Comparison of ENCODE assay signal across 19 cellular contexts in the genomic region with DNA sequence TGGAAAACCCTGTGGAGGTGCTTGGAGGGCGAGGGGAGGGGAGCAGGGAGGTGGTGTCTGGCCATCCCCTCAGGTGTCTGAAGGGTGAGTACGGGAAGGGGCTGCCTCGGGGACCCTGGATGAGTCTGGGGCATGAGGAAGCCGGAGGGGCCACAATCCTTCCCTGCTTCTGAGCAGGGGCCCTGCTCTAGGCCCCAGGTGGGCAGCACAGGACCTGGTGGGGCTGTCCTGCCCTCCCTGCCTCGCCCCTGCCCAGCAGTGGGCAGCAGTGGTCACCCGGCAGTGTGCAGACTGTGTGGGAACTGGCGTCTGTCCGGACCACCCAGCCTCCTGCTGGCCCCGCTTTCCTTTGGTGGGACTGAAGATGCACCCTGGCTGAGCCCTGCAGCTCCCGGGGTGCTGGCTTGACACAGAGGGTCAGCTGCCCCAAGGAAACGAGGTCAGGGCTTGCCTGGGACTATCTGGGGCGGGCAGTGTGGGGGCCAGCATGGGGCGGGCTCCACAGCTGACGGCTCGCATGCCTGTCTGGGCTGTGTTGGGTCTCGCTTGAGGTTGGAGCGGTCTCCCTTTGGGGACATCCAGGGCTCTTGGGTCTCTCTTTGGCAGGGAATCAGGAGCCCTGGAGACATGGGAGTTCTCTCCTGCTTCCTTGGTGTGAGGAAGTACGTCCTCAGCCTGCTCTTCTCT. TPM values are rescaled to one million over a fixed set of nuclear protein-coding genes. Genes with fewer than 3 reads are reported as not detected.
DNase-seq lines count a peak whose midpoint lies in the region; ATAC-seq and TF ChIP-seq lines count a peak whose summit lies in the region.
"Had no signal": no experiment of that assay in that cellular context is flagged by ENCODE, and none has a peak within 500 bp of the region (broad histone marks: within the 10 kb centered on the region; RNA-seq: fewer than 3 reads in every experiment).

No MANE protein-coding gene starts in this region.

- dilution Hi-C loops in mammary epithelial cell (cut with HindIII; ENCODE audit: low sequenced_read_pairs): no loop called here

- H3K27ac ChIP-seq in mammary epithelial cell (ENCODE audit: insufficient read depth, low read depth, low read length) (no peak overlapping the region), HUES6 (ENCODE audit: low read depth, low read length) (0 out of 2 replicates have a peak overlapping the region, but pooled peaks have one; percentile 34), liver (ENCODE audit: low read depth in 1 of 2, low read length in 2 of 2) (peak overlapping the region; percentile 55 to 71), gastrocnemius medialis (peak overlapping the region; percentile 85 to 94 (median 88))

- H3K4me3 Mint-ChIP-seq in MCF 10A (ENCODE audit: unreplicated experiment): no peak overlapping the region
- H3K4me3 Mint-ChIP-seq: CD4-positive, CD25-positive, alpha-beta regulatory T cell had no signal

- H3K27me3 ChIP-seq in mammary epithelial cell (ENCODE audit: insufficient read depth, low read length) (no peaks in the 10 kb centered on the region), HUES6 (ENCODE audit: control insufficient read depth, insufficient read depth, low read length) (no peaks in the 10 kb centered on the region), liver (ENCODE audit: control insufficient read depth in 4 of 4, insufficient read depth in 4 of 4, low read length in 3 of 4) (no peaks in the 10 kb centered on the region), gastrocnemius medialis (no peaks in the 10 kb centered on the region)

- no TSS peak for BruUV-seq in MCF 10A (replicated peaks; lab: Mats Ljungman, UMichigan)
- no TSS peak for BruUV-seq in mammary epithelial cell (replicated peaks; lab: Mats Ljungman, UMichigan)

- H3K9me3 Mint-ChIP-seq in MCF 10A (ENCODE audit: unreplicated experiment): no peaks in the 10 kb centered on the region
- H3K9me3 Mint-ChIP-seq: CD4-positive, CD25-positive, alpha-beta regulatory T cell had no signal

- H4K20me1 ChIP-seq in mammary epithelial cell (ENCODE audit: insufficient read depth, low read length): peaks cover 3% of the 10 kb centered on the region

- no peak overlapping the region for H3K4me3 ChIP-seq in mammary epithelial cell (replicated peaks in 1 of 3; ENCODE audit: insufficient read depth in 1 of 3, low read depth in 2 of 3, low read length in 3 of 3)
- no peak overlapping the region for H3K4me3 ChIP-seq in HUES6 (ENCODE audit: low read depth, low read length)
- no peak overlapping the region for H3K4me3 ChIP-seq in liver (ENCODE audit: low read depth in 1 of 3, low read length in 3 of 3)
- H3K4me3 ChIP-seq in gastrocnemius medialis: no peak overlapping the region
- H3K4me3 ChIP-seq: K562 had no signal

- H3K36me3 ChIP-seq in mammary epithelial cell (ENCODE audit: insufficient read depth, low read length) (no peaks in the 10 kb centered on the region), HUES6 (ENCODE audit: control insufficient read depth, insufficient read depth, low read length) (no peaks in the 10 kb centered on the region), liver (ENCODE audit: control insufficient read depth in 4 of 4, insufficient read depth in 3 of 4, low read depth in 1 of 4, low read length in 3 of 4) (no peaks in the 10 kb centered on the region), gastrocnemius medialis (no peaks in the 10 kb centered on the region)

- intact Hi-C loops in MCF 10A (cut with micrococcal nuclease): no loop called here
- intact Hi-C loops in mammary epithelial cell (cut with micrococcal nuclease): no loop called here
- intact Hi-C loops in gastrocnemius medialis (cut with DNase I; ENCODE audit: low total_unique reads): no loop called here

- peaks cover 95% of the 10 kb centered on the region for H3K79me2 ChIP-seq in mammary epithelial cell (ENCODE audit: insufficient read depth, low read length)

- H3K36me3 Mint-ChIP-seq in MCF 10A (ENCODE audit: insufficient read depth, unreplicated experiment): no peaks in the 10 kb centered on the region
- H3K36me3 Mint-ChIP-seq: CD4-positive, CD25-positive, alpha-beta regulatory T cell had no signal

- no peak for TF ChIP-seq RAD21 in liver (IDR thresholded peaks at IDR 0.05)

- H3K4me1 ChIP-seq in mammary epithelial cell (ENCODE audit: insufficient read depth, low read length) (peaks cover 38% of the 10 kb centered on the region), HUES6 (ENCODE audit: control insufficient read depth, insufficient read depth, low read length) (peaks cover 15% of the 10 kb centered on the region; the same call in 1 of the 2 replicates), liver (ENCODE audit: control insufficient read depth in 4 of 4, insufficient read depth in 4 of 4, low read length in 3 of 4) (peaks cover 71 to 100% (median 98%) of the 10 kb centered on the region in 4 donors), gastrocnemius medialis (peaks cover 97 to 98% of the 10 kb centered on the region in 2 donors)

- POLR2A ChIA-PET in MCF 10A (lab: Yijun Ruan, JAX): interaction anchor here (1.0 kb wide), 1 partner anchor 12 kb away, joined by 5 read pairs; no protein-coding TSS in a partner anchor

- peaks cover 32% of the 10 kb centered on the region for H3K4me1 Mint-ChIP-seq in MCF 10A (ENCODE audit: insufficient read depth, unreplicated experiment)

- peak overlapping the region; percentile 39 for H3K27ac Mint-ChIP-seq in MCF 10A (ENCODE audit: low read depth, unreplicated experiment)

- no peak for TF ChIP-seq POLR2A in gastrocnemius medialis (IDR thresholded peaks at IDR 0.05)

- no peak overlapping the region for H3K4me2 ChIP-seq in mammary epithelial cell (ENCODE audit: insufficient read depth, low read depth, low read length)

- ATAC-seq in gastrocnemius medialis (peak; percentile 29 to 34), HG03342 (IDR thresholded peaks at IDR 0.05; ENCODE audit: unreplicated experiment) (no peak), GM18907 (IDR thresholded peaks at IDR 0.05; ENCODE audit: unreplicated experiment) (no peak)
- ATAC-seq: HCT116, K562 had no signal

- H2AFZ ChIP-seq in mammary epithelial cell (ENCODE audit: low read depth, low read length): no peak overlapping the region

- CTCF ChIA-PET in MCF 10A (lab: Yijun Ruan, JAX): no interaction called here
- CTCF ChIA-PET in mammary epithelial cell (lab: Charles Lee; ENCODE audit: low non-redundant PET): no interaction called here

- TF ChIP-seq CTCF in MCF 10A (IDR thresholded peaks at IDR 0.05; ENCODE audit: unreplicated experiment): no peak
- no peak for TF ChIP-seq CTCF in mammary epithelial cell (conservative IDR thresholded peaks at IDR 0.05 in 1 of 2, IDR thresholded peaks at IDR 0.05 in 1 of 2; ENCODE audit: extremely low read depth in 1 of 2, insufficient read depth in 1 of 2, low read depth in 1 of 2, low read length in 2 of 2)
- no peak for TF ChIP-seq CTCF in liver (IDR thresholded peaks at IDR 0.05; ENCODE audit: low read depth, low read length, missing input control)
- peak in 1 of 5 experiments; percentile 27 for TF ChIP-seq CTCF in gastrocnemius medialis (IDR thresholded peaks at IDR 0.05 in 4 of 5, conservative IDR thresholded peaks at IDR 0.05 in 1 of 5)

- no peaks in the 10 kb centered on the region for H3K27me3 Mint-ChIP-seq in MCF 10A (ENCODE audit: insufficient read depth, unreplicated experiment)
- H3K27me3 Mint-ChIP-seq: CD4-positive, CD25-positive, alpha-beta regulatory T cell had no signal

- DNase-seq in MCF 10A (ENCODE audit: unreplicated experiment) (no peak), mammary epithelial cell (no peak), gastrocnemius medialis (no peak), GM19240 (ENCODE audit: insufficient read length, low spot score) (no peak)
- DNase-seq: 8988T; CD4-positive, CD25-positive, alpha-beta regulatory T cell; DMS153; GDM1; NCI-H1105; NCI-H2081; NCI-H774; OCI-M1; SIG-M5 had no signal

- H3K9ac ChIP-seq in mammary epithelial cell (ENCODE audit: insufficient read depth, low read length) (no peak overlapping the region), HUES6 (ENCODE audit: low read length) (no peak overlapping the region), liver (ENCODE audit: low read depth in 1 of 2, low read length in 2 of 2) (no peak overlapping the region)

- in situ Hi-C loops in mammary epithelial cell (cut with MboI; ENCODE audit: low sequenced_read_pairs in 2 of 2) (no loop called here), gastrocnemius medialis (cut with MboI; ENCODE audit: low sequenced_read_pairs in 4 of 4) (no loop called here)

- 86% methylated on average over 10 of the region's 18 CpGs for WGBS in mammary epithelial cell (ENCODE audit: low coverage, missing lambda C conversion rate)
- WGBS in liver: 75% methylated on average over 18 of the region's 18 CpGs

- H3K9me3 ChIP-seq in mammary epithelial cell (replicated peaks; ENCODE audit: insufficient read depth, low read length) (no peaks in the 10 kb centered on the region), HUES6 (ENCODE audit: control insufficient read depth, insufficient read depth, low read depth, low read length) (no peaks in the 10 kb centered on the region), liver (ENCODE audit: control insufficient read depth in 4 of 4, low read length in 3 of 4) (no peaks in the 10 kb centered on the region), gastrocnemius medialis (no peaks in the 10 kb centered on the region)

TF ChIP-seq in liver, 16 proteins besides CTCF, POLR2A, EP300 and RAD21:
- no peak for TF ChIP-seq NR2F2 (IDR thresholded peaks at IDR 0.05)
- TF ChIP-seq ZBTB33 (IDR thresholded peaks at IDR 0.05): no peak

RNA-seq across cellular contexts. Expression of gene RXRA, which starts 26.1 kb away (rescaled TPM):
- total RNA-seq in MCF 10A (2022): 57.7 and 65.5 TPM in 2 replicates
- 10 to 100 TPM; 31.0 to 39.2 TPM for total RNA-seq in mammary epithelial cell
- 25.2 TPM for polyA plus RNA-seq in mammary epithelial cell
- polyA minus RNA-seq in mammary epithelial cell: 28.5 TPM
- 100 to 1,000 TPM in 1 of 2 donors, 10 to 100 TPM in 1; 41.5 to 116 TPM for total RNA-seq in liver
- polyA plus RNA-seq in liver: 100 to 1,000 TPM in 1 of 2 donors, 10 to 100 TPM in 1; 46.8 to 101 TPM
- 100 to 1,000 TPM in 3 of 4 donors, 10 to 100 TPM in 1; 70.8 to 224 (median 160) TPM for total RNA-seq in gastrocnemius medialis

Comparison
In these comparisons a context has a peak if more than half of its experiments do, and no peak if none do; other contexts are left out.
1. ATAC-seq: peak in gastrocnemius medialis (2 of 2); none in HG03342 (single experiment) and GM18907 (single experiment).